Comparison of ENCODE assay signal across 9 cellular contexts in genomic region chr6:100796049-100796823, GRCh38.
A peak's percentile ranks its signal among the peaks of the same experiment; 100 is the strongest.
DNase-seq lines count a peak whose midpoint lies in the region; ATAC-seq and TF ChIP-seq lines count a peak whose summit lies in the region.
"Had no signal": no experiment of that assay in that cellular context is flagged by ENCODE, and none has a peak within 500 bp of the region (broad histone marks: within the 10 kb centered on the region; RNA-seq: fewer than 3 reads in every experiment).

No MANE protein-coding gene starts in this region.

- ATAC-seq in GM18867 (IDR thresholded peaks at IDR 0.05; ENCODE audit: unreplicated experiment) (peak; percentile 97), GM21786 (IDR thresholded peaks at IDR 0.05; ENCODE audit: unreplicated experiment) (peak; percentile 93), HG03469 (IDR thresholded peaks at IDR 0.05; ENCODE audit: unreplicated experiment) (peak; percentile 98)

- H3K9me3 ChIP-seq in A673 (ENCODE audit: low read depth, low read length, poor library complexity, severe bottlenecking) = no peaks in the 10 kb centered on the region
- H3K9me3 ChIP-seq in WERI-Rb-1 (ENCODE audit: severe bottlenecking) = no peaks in the 10 kb centered on the region
- H3K9me3 ChIP-seq in left ventricle myocardium inferior (replicated peaks) = no peaks in the 10 kb centered on the region

- POLR2A ChIA-PET in A673 (lab: Charles Lee; ENCODE audit: low non-redundant PET) = no interaction called here

- intact Hi-C loops in A673 (cut with micrococcal nuclease; ENCODE audit: unreplicated experiment) (no loop called here), left ventricle myocardium inferior (cut with micrococcal nuclease) (no loop called here)

- H3K4me3 ChIP-seq in A673 (ENCODE audit: low read depth, low read length, poor library complexity, severe bottlenecking) = no peak overlapping the region
- H3K4me3 ChIP-seq in WERI-Rb-1 (ENCODE audit: low read depth, low read length) = no peak overlapping the region
- no peak overlapping the region for H3K4me3 ChIP-seq in left ventricle myocardium inferior

- CTCF ChIA-PET in A673 (lab: Charles Lee) = no interaction called here

- H3K27ac ChIP-seq in A673 (ENCODE audit: low read depth, low read length, poor library complexity, severe bottlenecking) = no peak overlapping the region
- H3K27ac ChIP-seq in WERI-Rb-1 = no peak overlapping the region
- no peak overlapping the region for H3K27ac ChIP-seq in left ventricle myocardium inferior (replicated peaks)

- BruUV-seq in A673 (replicated peaks; lab: Mats Ljungman, UMichigan) = no TSS peak

- TF ChIP-seq CTCF in A673 (conservative IDR thresholded peaks at IDR 0.05; ENCODE audit: low read depth, low read length) (no peak), WERI-Rb-1 (IDR thresholded peaks at IDR 0.05; ENCODE audit: low read depth, low read length) (no peak), left ventricle myocardium inferior (IDR thresholded peaks at IDR 0.05; ENCODE audit: borderline replicate concordance) (no peak)

- H3K36me3 ChIP-seq in A673 (ENCODE audit: insufficient read depth, low read length, poor library complexity, severe bottlenecking) = no peaks in the 10 kb centered on the region
- peaks cover 26% of the 10 kb centered on the region for H3K36me3 ChIP-seq in WERI-Rb-1
- peaks cover 11% of the 10 kb centered on the region for H3K36me3 ChIP-seq in left ventricle myocardium inferior

- H3K4me1 ChIP-seq in A673 (ENCODE audit: insufficient read depth, low read length, poor library complexity, severe bottlenecking) = no peaks in the 10 kb centered on the region
- H3K4me1 ChIP-seq in left ventricle myocardium inferior = no peaks in the 10 kb centered on the region

- peak; percentile 10 for DNase-seq in cerebellar cortex (ENCODE audit: low spot score)
- DNase-seq in A673 (ENCODE audit: low spot score) = no peak
- DNase-seq in WERI-Rb-1 = no peak
- DNase-seq in left ventricle myocardium inferior = no peak
- DNase-seq in effector CD4-positive, alpha-beta T cell = no peak
- DNase-seq: stimulated activated CD4-positive, alpha-beta T cell treated with anti-CD3 and anti-CD28 coated beads, Interleukin-2, amount 100 ng/mL, for 24 hours had no signal

- no peaks in the 10 kb centered on the region for H3K27me3 ChIP-seq in A673 (replicated peaks; ENCODE audit: insufficient read depth, low read depth, low read length, poor library complexity)
- H3K27me3 ChIP-seq in WERI-Rb-1 (ENCODE audit: insufficient read depth, low read depth, severe bottlenecking) = no peaks in the 10 kb centered on the region
- H3K27me3 ChIP-seq in left ventricle myocardium inferior (ENCODE audit: low read depth) = no peaks in the 10 kb centered on the region
